In the genomic region with DNA sequence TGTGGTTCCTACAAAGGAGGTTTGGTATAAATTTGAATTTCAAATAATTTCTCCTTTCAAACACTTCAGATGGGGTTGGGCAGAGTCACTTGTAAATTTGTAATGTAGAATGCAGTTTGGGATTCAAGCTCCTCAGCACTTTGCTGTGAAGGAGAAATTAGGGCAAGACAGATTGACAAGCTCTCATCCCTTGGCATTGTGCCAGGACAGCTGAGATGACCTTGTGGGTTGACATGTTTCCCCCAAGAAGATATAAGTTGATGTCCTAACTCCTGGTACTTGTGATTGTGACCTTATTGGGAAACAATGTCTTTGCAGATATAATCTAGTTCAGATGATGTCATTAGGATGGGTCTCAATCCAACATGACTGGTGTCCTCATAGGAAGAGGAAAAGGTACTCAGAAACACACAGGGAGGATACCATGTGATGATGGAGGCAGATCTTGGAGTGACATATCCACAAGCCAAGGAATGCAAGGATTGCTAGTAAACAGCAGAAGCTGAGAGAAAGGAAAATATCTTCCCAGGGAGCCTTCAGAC, we compare ENCODE assay signal across 28 cellular contexts.
"Had no signal": no experiment of that assay in that cellular context is flagged by ENCODE, and none has a peak within 500 bp of the region (broad histone marks: within the 10 kb centered on the region; RNA-seq: fewer than 3 reads in every experiment).

No MANE protein-coding gene starts in this region.

- H3K9me3 ChIP-seq: lower lobe of right lung, ovary, right atrium auricular region, testis, thyroid gland, transverse colon, upper lobe of left lung, vagina had no signal

- H3K4me3 ChIP-seq: left lung, lower lobe of right lung, ovary, right atrium auricular region, skin epidermis, stomach, testis, thyroid gland, transverse colon, upper lobe of left lung, vagina had no signal

- H3K36me3 ChIP-seq: left lung, lower lobe of right lung, ovary, right atrium auricular region, stomach, thyroid gland, transverse colon, upper lobe of left lung, vagina had no signal

- ATAC-seq: left colon; left lung; lower lobe of right lung; natural killer cell; sciatic nerve; stimulated activated naive B cell treated with anti-CD40 and anti-IgM and Interleukin-4, amounts not matched to agents 10 μg/mL and 1 μg/mL and 100 μg/mL, for 72 hours; stimulated activated naive CD8-positive, alpha-beta T cell treated with anti-CD3 and anti-CD28 coated beads, Interleukin-15, Interleukin-2, amounts not matched to agents 100 U/mL and 50 U/mL, for 24 hours had no signal

- FAIRE-seq: islet of Langerhans, kidney had no signal

- H3K27ac ChIP-seq: left lung, lower lobe of right lung, ovary, right atrium auricular region, skin epidermis, stomach, testis, thyroid gland, transverse colon, upper lobe of left lung, vagina had no signal

- H3K4me1 ChIP-seq: left lung, lower lobe of right lung, right atrium auricular region, stomach, testis, thyroid gland, transverse colon, vagina had no signal

- DNase-seq: hypothalamus; immature natural killer cell; kidney; left colon; left lung; lower lobe of right lung; mammary epithelial cell; mesendoderm; naive B cell; natural killer cell; nephron progenitor cell; ovary; stimulated activated CD4-positive, alpha-beta T cell treated with anti-CD3 and anti-CD28 coated beads, Interleukin-12 subunit alpha, Interleukin-12 subunit beta, amount 100 ng/mL, for 4 hours; stimulated activated CD4-positive, alpha-beta T cell treated with anti-CD3 and anti-CD28 coated beads, Interleukin-15, amount 100 ng/mL, for 24 hours; stimulated activated CD4-positive, alpha-beta T cell treated with anti-CD3 and anti-CD28 coated beads, Interleukin-2, amount 100 ng/mL, for 24 hours; stimulated activated CD4-positive, alpha-beta T cell treated with anti-CD3 and anti-CD28 coated beads, Interleukin-4, amount 100 ng/mL, for 1 hour; stimulated activated naive B cell treated with anti-CD40 and anti-IgM and Interleukin-4, amounts not matched to agents 10 μg/mL and 1 μg/mL and 100 μg/mL, for 72 hours; stimulated activated naive CD8-positive, alpha-beta T cell treated with anti-CD3 and anti-CD28 coated beads, Interleukin-15, Interleukin-2, amounts not matched to agents 100 U/mL and 50 U/mL, for 24 hours; stomach; testis; thyroid gland; transverse colon; upper lobe of left lung had no signal

- H3K27me3 ChIP-seq: left lung, ovary, right atrium auricular region, stomach, testis, thyroid gland, transverse colon, upper lobe of left lung, vagina had no signal
